In genomic region chr2:80490964-80491363, GRCh38 we compare ENCODE assay signal across 28 cellular contexts.
"Had no signal": no experiment of that assay in that cellular context is flagged by ENCODE, and none has a peak within 500 bp of the region (broad histone marks: within the 10 kb centered on the region; RNA-seq: fewer than 3 reads in every experiment).

No MANE protein-coding gene starts in this region.

- ATAC-seq: esophagus mucosa; gastrocnemius medialis; heart left ventricle; left lobe of liver; naive thymus-derived CD4-positive, alpha-beta T cell; right lobe of liver had no signal

- H3K4me1 Mint-ChIP-seq: memory B cell had no signal

- H3K27me3 Mint-ChIP-seq: dendritic cell treated with granulocyte-macrophage colony-stimulating factor and Interleukin-4, amounts not matched to agents 40 ng/mL and 50 ng/mL, for 4 days; memory B cell; naive thymus-derived CD4-positive, alpha-beta T cell; progenitor cell of endocrine pancreas had no signal

- H2AFZ ChIP-seq: hepatocyte, neural progenitor cell, parathyroid adenoma had no signal

- H3K4me3 ChIP-seq: colonic mucosa, gastrocnemius medialis, heart left ventricle, hepatocyte, lung, neural progenitor cell, right lobe of liver, thoracic aorta, transverse colon had no signal

- H3K27me3 ChIP-seq: colonic mucosa, gastrocnemius medialis, heart left ventricle, hepatocyte, neural progenitor cell, right lobe of liver, transverse colon had no signal

- H3K4me3 Mint-ChIP-seq: dendritic cell treated with granulocyte-macrophage colony-stimulating factor and Interleukin-4, amounts not matched to agents 40 ng/mL and 50 ng/mL, for 4 days; endodermal cell; memory B cell; mesothelial cell of epicardium; naive thymus-derived CD4-positive, alpha-beta T cell; nephron; neural progenitor cell had no signal

- H3K4me2 ChIP-seq: hepatocyte, neural progenitor cell had no signal

- H3K27ac Mint-ChIP-seq: dendritic cell treated with granulocyte-macrophage colony-stimulating factor and Interleukin-4, amounts not matched to agents 40 ng/mL and 50 ng/mL, for 4 days; endodermal cell; memory B cell; mesothelial cell of epicardium; naive thymus-derived CD4-positive, alpha-beta T cell; nephron; neural progenitor cell; progenitor cell of endocrine pancreas had no signal

- H3K79me2 ChIP-seq: hepatocyte, parathyroid adenoma had no signal

- DNase-seq: colonic mucosa; effector CD8-positive, alpha-beta T cell; endodermal cell; foreskin fibroblast; gastrocnemius medialis; heart left ventricle; kidney; naive thymus-derived CD4-positive, alpha-beta T cell; right lobe of liver; small intestine; stimulated activated CD4-positive, alpha-beta T cell treated with anti-CD3 and anti-CD28 coated beads, Interleukin-12 subunit alpha, Interleukin-12 subunit beta, amount 100 ng/mL, for 4 hours; stimulated activated CD4-positive, alpha-beta T cell treated with anti-CD3 and anti-CD28 coated beads, Interleukin-1b, Interleukin-23, amount 100 ng/mL, for 48 hours; stimulated activated CD4-positive, alpha-beta T cell treated with anti-CD3 and anti-CD28 coated beads, Interleukin-4, amount 100 ng/mL, for 1 hour; stimulated activated CD8-positive, alpha-beta memory T cell treated with anti-CD3 and anti-CD28 coated beads, Interleukin-4, amount 100 ng/mL, for 48 hours; stimulated activated naive CD4-positive, alpha-beta T cell; transverse colon had no signal

- H3K36me3 ChIP-seq: colonic mucosa, gastrocnemius medialis, heart left ventricle, neural progenitor cell, right lobe of liver, thoracic aorta, transverse colon had no signal

- H3K27ac ChIP-seq: colonic mucosa, gastrocnemius medialis, heart left ventricle, hepatocyte, neural progenitor cell, parathyroid adenoma, right lobe of liver, thoracic aorta, transverse colon had no signal

- H3K36me3 Mint-ChIP-seq: memory B cell, mesothelial cell of epicardium, neural progenitor cell had no signal

- H3K9me3 ChIP-seq: colonic mucosa, gastrocnemius medialis, heart left ventricle, right lobe of liver, thoracic aorta, transverse colon had no signal

- H3K9ac ChIP-seq: neural progenitor cell, parathyroid adenoma had no signal

- H3K9me3 Mint-ChIP-seq: dendritic cell treated with granulocyte-macrophage colony-stimulating factor and Interleukin-4, amounts not matched to agents 40 ng/mL and 50 ng/mL, for 4 days; endodermal cell; nephron; neural progenitor cell had no signal

- H3K4me1 ChIP-seq: colonic mucosa, gastrocnemius medialis, heart left ventricle, neural progenitor cell, parathyroid adenoma, right lobe of liver, transverse colon had no signal
